ENCODE assay signal across 8 cellular contexts in genomic region chr14:75279153-75279738, GRCh38. TPM values are rescaled to one million over a fixed set of nuclear protein-coding genes. Genes with fewer than 3 reads are reported as not detected.
DNase-seq lines count a peak whose midpoint lies in the region; ATAC-seq, FAIRE-seq and TF ChIP-seq lines count a peak whose summit lies in the region.

No MANE protein-coding gene starts in this region.

- FAIRE-seq in H54 (lab: Jason Lieb, UNC): no peak

- intact Hi-C loops in left ventricle myocardium inferior (cut with micrococcal nuclease): no loop called here

- no peak for TF ChIP-seq CTCF in left ventricle myocardium inferior (IDR thresholded peaks at IDR 0.05; ENCODE audit: borderline replicate concordance)

- H3K4me3 ChIP-seq in left ventricle myocardium inferior: peak overlapping the region; percentile 83

- H3K9me3 ChIP-seq in left ventricle myocardium inferior (replicated peaks): no peaks in the 10 kb centered on the region

- no peaks in the 10 kb centered on the region for H3K27me3 ChIP-seq in left ventricle myocardium inferior (ENCODE audit: low read depth)

- H3K4me1 ChIP-seq in left ventricle myocardium inferior: peaks cover 54% of the 10 kb centered on the region

- ATAC-seq in HG02973 (IDR thresholded peaks at IDR 0.05; ENCODE audit: unreplicated experiment): peak; percentile 1
- ATAC-seq in HG02571 (IDR thresholded peaks at IDR 0.05; ENCODE audit: unreplicated experiment): no peak

- TF ChIP-seq POLR2A in H54 (IDR thresholded peaks at IDR 0.05; ENCODE audit: low read depth, low read length): no peak

- peak overlapping the region; percentile 100 for H3K27ac ChIP-seq in left ventricle myocardium inferior (replicated peaks)

- in situ Hi-C loops in Caki2 (cut with HindIII; ENCODE audit: low pct_unique_long_range_greater_than_20kb, low sequenced_read_pairs): no loop called here

- H3K36me3 ChIP-seq in left ventricle myocardium inferior: peaks cover 20% of the 10 kb centered on the region

- DNase-seq in Caki2 (ENCODE audit: low read depth): peak; percentile 30
- peak; percentile 26 to 53 for DNase-seq in SHP77 (lab: John Stamatoyannopoulos, UW)
- DNase-seq in amniotic stem cell (lab: John Stamatoyannopoulos, UW): peak; percentile 45
- DNase-seq in left ventricle myocardium inferior: peak; percentile 80
- DNase-seq in pons (ENCODE audit: low spot score): peak; percentile 67
- DNase-seq in H54 (ENCODE audit: insufficient read length, low spot score): no peak

RNA-seq across cellular contexts. Expression of gene FOS, which starts 0.6 kb away (rescaled TPM):
- 4.5 and 12.6 TPM in 2 replicates for total RNA-seq in Caki2 (2014; rRNA removed; shearing (Covaris generic); ENCODE audit: low replicate concordance)
- 9.7 TPM for total RNA-seq in left ventricle myocardium inferior
